Comparison of ENCODE assay signal across 12 cellular contexts in the genomic region with DNA sequence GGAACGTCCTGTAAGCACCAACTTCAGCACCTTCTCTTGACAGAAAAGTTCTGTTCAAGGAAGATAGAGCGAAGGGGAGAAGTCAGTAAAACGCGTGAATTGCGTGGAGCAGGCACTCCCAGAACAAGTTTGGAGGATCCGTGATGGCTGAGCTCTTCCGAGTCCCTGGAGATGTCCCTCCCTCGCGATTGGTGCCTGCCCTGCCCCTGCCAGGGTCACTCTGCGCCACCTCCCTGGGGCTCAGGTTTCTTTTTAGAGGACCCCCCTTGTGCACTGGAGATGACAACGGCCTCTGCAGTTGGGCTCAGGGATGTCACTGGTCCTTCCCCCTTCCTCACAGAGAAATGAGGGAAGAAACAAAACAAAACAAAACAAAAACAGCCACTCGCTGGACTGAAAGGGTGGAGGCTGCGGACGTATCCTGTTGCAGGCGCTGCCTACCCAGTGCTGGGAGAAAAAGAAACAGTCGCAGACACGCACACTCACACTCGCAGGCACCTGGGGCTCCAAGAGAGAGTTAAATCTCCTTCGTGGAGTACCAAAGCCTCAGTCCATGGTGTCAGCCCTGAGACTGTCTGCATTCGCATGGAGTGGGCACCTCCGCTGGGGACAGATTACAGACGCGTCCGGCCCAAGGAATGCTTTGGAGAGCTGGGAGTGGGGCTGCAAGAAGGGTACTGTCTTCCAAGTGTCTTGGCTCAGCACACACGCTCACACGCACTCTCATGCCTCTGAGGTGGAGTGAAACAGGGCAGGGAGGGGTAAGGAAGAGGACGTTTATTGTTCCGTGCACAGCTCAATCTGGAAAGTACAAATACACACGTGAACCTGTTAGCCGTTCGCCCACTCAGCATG.
DNase-seq lines count a peak whose midpoint lies in the region; ATAC-seq and TF ChIP-seq lines count a peak whose summit lies in the region.
"Had no signal": no experiment of that assay in that cellular context is flagged by ENCODE, and none has a peak within 500 bp of the region (broad histone marks: within the 10 kb centered on the region; RNA-seq: fewer than 3 reads in every experiment).

No MANE protein-coding gene starts in this region.

- DNase-seq in NCI-H146 (lab: John Stamatoyannopoulos, UW) (peak; percentile 50), brain microvascular endothelial cell (no peak), left lung (no peak), NCI-H345 treated with DMSO at 0.1 percent for 48 hours (lab: John Stamatoyannopoulos, UW; ENCODE audit: unreplicated experiment) (no peak), substantia nigra (lab: John Stamatoyannopoulos, UW) (no peak), Peyer's patch (no peak)
- DNase-seq in activated CD4-positive, alpha-beta T cell treated with anti-CD3 and anti-CD28 coated beads, Interleukin-2, amount 50 U/mL, for 4 hours, result no peak
- DNase-seq: hypothalamus, IMR-90, transverse colon had no signal

- H3K27me3 Mint-ChIP-seq in stimulated activated memory B cell treated with anti-CD40 and anti-IgM and Interleukin-4, amounts not matched to agents 10 μg/mL and 1 μg/mL and 100 μg/mL, for 72 hours, result no peaks in the 10 kb centered on the region
- H3K27me3 Mint-ChIP-seq: activated T-helper 17 cell treated with anti-CD3 and anti-CD28 coated beads, Interleukin-2, amount 50 U/mL, for 72 hours had no signal

- peaks cover 3% of the 10 kb centered on the region for H3K9me3 Mint-ChIP-seq in stimulated activated memory B cell treated with anti-CD40 and anti-IgM and Interleukin-4, amounts not matched to agents 10 μg/mL and 1 μg/mL and 100 μg/mL, for 72 hours

- in situ Hi-C loops in brain microvascular endothelial cell (cut with HindIII; ENCODE audit: low pct_ligation_motif_present, low sequenced_read_pairs), result no loop called here

- H3K27me3 ChIP-seq in brain microvascular endothelial cell (replicated peaks) (no peaks in the 10 kb centered on the region), left lung (no peaks in the 10 kb centered on the region), Peyer's patch (no peaks in the 10 kb centered on the region)
- H3K27me3 ChIP-seq: transverse colon had no signal

- H3K27ac ChIP-seq in brain microvascular endothelial cell, result no peak overlapping the region
- no peak overlapping the region for H3K27ac ChIP-seq in left lung
- H3K27ac ChIP-seq in substantia nigra (ENCODE audit: low read depth, low read length, poor library complexity, severe bottlenecking), result no peak overlapping the region
- H3K27ac ChIP-seq in Peyer's patch, result no peak overlapping the region
- H3K27ac ChIP-seq: transverse colon had no signal

- peak overlapping the region; percentile 26 for H3K4me3 ChIP-seq in brain microvascular endothelial cell (ENCODE audit: low read depth, low read length)
- H3K4me3 ChIP-seq in left lung, result peak overlapping the region in 1 of 2 donors; percentile 17
- peak overlapping the region in 1 of 4 donors; percentile 32 for H3K4me3 ChIP-seq in Peyer's patch

- H3K4me1 ChIP-seq in left lung, result no peaks in the 10 kb centered on the region
- no peaks in the 10 kb centered on the region for H3K4me1 ChIP-seq in Peyer's patch
- H3K4me1 ChIP-seq: transverse colon had no signal

- no peak overlapping the region for H3K27ac Mint-ChIP-seq in stimulated activated memory B cell treated with anti-CD40 and anti-IgM and Interleukin-4, amounts not matched to agents 10 μg/mL and 1 μg/mL and 100 μg/mL, for 72 hours
- H3K27ac Mint-ChIP-seq: activated T-helper 17 cell treated with anti-CD3 and anti-CD28 coated beads, Interleukin-2, amount 50 U/mL, for 72 hours had no signal

- TF ChIP-seq CTCF in brain microvascular endothelial cell (IDR thresholded peaks at IDR 0.05; ENCODE audit: low read depth, low read length, missing control alignments) (no peak), left lung (IDR thresholded peaks at IDR 0.05) (no peak), Peyer's patch (IDR thresholded peaks at IDR 0.05) (no peak)

- H3K9me3 ChIP-seq in left lung (no peaks in the 10 kb centered on the region), Peyer's patch (no peaks in the 10 kb centered on the region)
- H3K9me3 ChIP-seq: transverse colon had no signal

- intact Hi-C loops in left lung (cut with DNase I), result no loop called here

- peak; percentile 75 for ATAC-seq in left lung
- ATAC-seq in stimulated activated memory B cell treated with anti-CD40 and anti-IgM and Interleukin-4, amounts not matched to agents 10 μg/mL and 1 μg/mL and 100 μg/mL, for 72 hours, result peak; percentile 36
- ATAC-seq: activated T-helper 17 cell treated with anti-CD3 and anti-CD28 coated beads, Interleukin-2, amount 50 U/mL, for 72 hours had no signal

- H3K4me1 Mint-ChIP-seq in stimulated activated memory B cell treated with anti-CD40 and anti-IgM and Interleukin-4, amounts not matched to agents 10 μg/mL and 1 μg/mL and 100 μg/mL, for 72 hours, result no peaks in the 10 kb centered on the region
- H3K4me1 Mint-ChIP-seq: activated T-helper 17 cell treated with anti-CD3 and anti-CD28 coated beads, Interleukin-2, amount 50 U/mL, for 72 hours had no signal

- H3K36me3 Mint-ChIP-seq in stimulated activated memory B cell treated with anti-CD40 and anti-IgM and Interleukin-4, amounts not matched to agents 10 μg/mL and 1 μg/mL and 100 μg/mL, for 72 hours, result no peaks in the 10 kb centered on the region

- H3K36me3 ChIP-seq in brain microvascular endothelial cell (replicated peaks) (no peaks in the 10 kb centered on the region), left lung (no peaks in the 10 kb centered on the region), Peyer's patch (no peaks in the 10 kb centered on the region)
- H3K36me3 ChIP-seq: transverse colon had no signal

- H3K4me3 Mint-ChIP-seq in stimulated activated memory B cell treated with anti-CD40 and anti-IgM and Interleukin-4, amounts not matched to agents 10 μg/mL and 1 μg/mL and 100 μg/mL, for 72 hours, result no peak overlapping the region
- H3K4me3 Mint-ChIP-seq: activated T-helper 17 cell treated with anti-CD3 and anti-CD28 coated beads, Interleukin-2, amount 50 U/mL, for 72 hours had no signal

- TF ChIP-seq POLR2A in Peyer's patch (IDR thresholded peaks at IDR 0.05), result no peak
